In the genomic region with DNA sequence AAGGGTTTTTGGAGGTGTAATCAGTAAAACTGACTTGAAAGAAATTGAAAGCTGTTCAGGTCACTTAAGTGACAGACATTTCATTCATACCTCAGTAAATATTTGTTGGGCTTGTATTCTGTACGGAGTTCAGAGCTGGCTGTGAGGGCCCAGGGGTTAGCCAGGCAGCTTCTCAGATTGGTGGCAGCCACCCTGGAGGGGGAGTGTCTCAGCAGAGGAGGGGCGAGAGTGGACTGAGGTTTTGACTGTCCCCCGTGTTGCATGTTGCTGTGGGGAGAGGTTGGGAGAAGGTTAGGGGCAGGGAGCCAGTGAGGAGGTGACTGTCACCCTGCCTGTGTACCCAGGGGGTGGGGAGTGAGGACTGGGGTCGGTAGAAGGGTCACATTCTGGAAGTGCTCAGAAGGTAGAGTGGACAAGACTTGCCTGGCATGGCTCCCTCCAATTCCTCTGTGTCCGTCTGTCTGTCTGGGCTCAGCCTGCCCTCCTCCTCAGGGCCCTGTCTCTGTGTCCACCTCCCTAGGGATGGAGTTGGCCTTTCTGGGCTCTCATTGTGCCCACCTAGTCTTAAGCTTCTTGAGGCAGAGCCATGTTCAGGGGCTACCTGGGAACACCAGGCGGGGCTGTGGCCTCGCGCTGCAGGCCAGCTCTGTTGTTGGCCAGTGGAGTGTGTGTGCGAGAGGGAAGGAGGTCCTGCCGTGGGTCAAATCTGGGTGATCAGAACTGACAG, we compare ENCODE assay signal across 1 cellular context.
TF ChIP-seq lines count a peak whose summit lies in the region.

No MANE protein-coding gene starts in this region.

TF ChIP-seq in HepG2, 621 proteins besides CTCF, POLR2A, EP300 and RAD21 (continues in another document):
- TF ChIP-seq LCORL (IDR thresholded peaks at IDR 0.05) (no peak), LCORL (CRISPR knock-in tag; IDR thresholded peaks at IDR 0.05) (0 out of 2 replicates have a peak, but pooled peaks have one; percentile 17), ZNF552 (CRISPR knock-in tag; IDR thresholded peaks at IDR 0.05; ENCODE audit: borderline replicate concordance) (no peak), ZFP1 (CRISPR knock-in tag; IDR thresholded peaks at IDR 0.05) (no peak), PCBP1 (IDR thresholded peaks at IDR 0.05; ENCODE audit: borderline replicate concordance, low read depth, low read length) (no peak), EEA1 (CRISPR knock-in tag; IDR thresholded peaks at IDR 0.05; ENCODE audit: borderline replicate concordance) (no peak), SATB2 (CRISPR knock-in tag; IDR thresholded peaks at IDR 0.05) (no peak), NFE2L2 (IDR thresholded peaks at IDR 0.05; ENCODE audit: low read length) (no peak), RBFOX2 (IDR thresholded peaks at IDR 0.05; ENCODE audit: low read depth, low read length) (no peak), ZBTB38 (CRISPR knock-in tag; IDR thresholded peaks at IDR 0.05) (no peak), SOX5 (CRISPR knock-in tag; IDR thresholded peaks at IDR 0.05; ENCODE audit: borderline replicate concordance) (0 out of 2 replicates have a peak, but pooled peaks have one; percentile 12), SP2 (CRISPR knock-in tag; IDR thresholded peaks at IDR 0.05) (no peak), RXRB (CRISPR knock-in tag; IDR thresholded peaks at IDR 0.05; ENCODE audit: borderline replicate concordance) (0 out of 2 replicates have a peak, but pooled peaks have one; percentile 29), TMF1 (CRISPR knock-in tag; IDR thresholded peaks at IDR 0.05; ENCODE audit: low read depth) (no peak), STAG1 (CRISPR knock-in tag; IDR thresholded peaks at IDR 0.05) (peak; percentile 39), YY1 (IDR thresholded peaks at IDR 0.05; ENCODE audit: insufficient read depth, insufficient replicate concordance, low read depth, low read length) (no peak), RCOR2 (CRISPR knock-in tag; IDR thresholded peaks at IDR 0.05) (no peak), PITX1 (CRISPR knock-in tag; IDR thresholded peaks at IDR 0.05) (no peak), DNMT3B (CRISPR knock-in tag; conservative IDR thresholded peaks at IDR 0.05) (no peak), ZNF788 (CRISPR knock-in tag; IDR thresholded peaks at IDR 0.05; ENCODE audit: borderline replicate concordance) (no peak), GTF3A (CRISPR knock-in tag; conservative IDR thresholded peaks at IDR 0.05) (0 out of 2 replicates have a peak, but pooled peaks have one; percentile 33)
- TF ChIP-seq, protein P1, sequence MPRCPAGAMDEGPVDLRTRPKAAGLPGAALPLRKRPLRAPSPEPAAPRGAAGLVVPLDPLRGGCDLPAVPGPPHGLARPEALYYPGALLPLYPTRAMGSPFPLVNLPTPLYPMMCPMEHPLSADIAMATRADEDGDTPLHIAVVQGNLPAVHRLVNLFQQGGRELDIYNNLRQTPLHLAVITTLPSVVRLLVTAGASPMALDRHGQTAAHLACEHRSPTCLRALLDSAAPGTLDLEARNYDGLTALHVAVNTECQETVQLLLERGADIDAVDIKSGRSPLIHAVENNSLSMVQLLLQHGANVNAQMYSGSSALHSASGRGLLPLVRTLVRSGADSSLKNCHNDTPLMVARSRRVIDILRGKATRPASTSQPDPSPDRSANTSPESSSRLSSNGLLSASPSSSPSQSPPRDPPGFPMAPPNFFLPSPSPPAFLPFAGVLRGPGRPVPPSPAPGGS (CRISPR knock-in tag; IDR thresholded peaks at IDR 0.05) = no peak
- TF ChIP-seq, protein P2, sequence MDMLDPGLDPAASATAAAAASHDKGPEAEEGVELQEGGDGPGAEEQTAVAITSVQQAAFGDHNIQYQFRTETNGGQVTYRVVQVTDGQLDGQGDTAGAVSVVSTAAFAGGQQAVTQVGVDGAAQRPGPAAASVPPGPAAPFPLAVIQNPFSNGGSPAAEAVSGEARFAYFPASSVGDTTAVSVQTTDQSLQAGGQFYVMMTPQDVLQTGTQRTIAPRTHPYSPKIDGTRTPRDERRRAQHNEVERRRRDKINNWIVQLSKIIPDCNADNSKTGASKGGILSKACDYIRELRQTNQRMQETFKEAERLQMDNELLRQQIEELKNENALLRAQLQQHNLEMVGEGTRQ (IDR thresholded peaks at IDR 0.05; ENCODE audit: low read depth, low read length) = no peak
- TF ChIP-seq, protein P2 (CRISPR knock-in tag; IDR thresholded peaks at IDR 0.05; ENCODE audit: borderline replicate concordance) = no peak
- TF ChIP-seq, protein P3, sequence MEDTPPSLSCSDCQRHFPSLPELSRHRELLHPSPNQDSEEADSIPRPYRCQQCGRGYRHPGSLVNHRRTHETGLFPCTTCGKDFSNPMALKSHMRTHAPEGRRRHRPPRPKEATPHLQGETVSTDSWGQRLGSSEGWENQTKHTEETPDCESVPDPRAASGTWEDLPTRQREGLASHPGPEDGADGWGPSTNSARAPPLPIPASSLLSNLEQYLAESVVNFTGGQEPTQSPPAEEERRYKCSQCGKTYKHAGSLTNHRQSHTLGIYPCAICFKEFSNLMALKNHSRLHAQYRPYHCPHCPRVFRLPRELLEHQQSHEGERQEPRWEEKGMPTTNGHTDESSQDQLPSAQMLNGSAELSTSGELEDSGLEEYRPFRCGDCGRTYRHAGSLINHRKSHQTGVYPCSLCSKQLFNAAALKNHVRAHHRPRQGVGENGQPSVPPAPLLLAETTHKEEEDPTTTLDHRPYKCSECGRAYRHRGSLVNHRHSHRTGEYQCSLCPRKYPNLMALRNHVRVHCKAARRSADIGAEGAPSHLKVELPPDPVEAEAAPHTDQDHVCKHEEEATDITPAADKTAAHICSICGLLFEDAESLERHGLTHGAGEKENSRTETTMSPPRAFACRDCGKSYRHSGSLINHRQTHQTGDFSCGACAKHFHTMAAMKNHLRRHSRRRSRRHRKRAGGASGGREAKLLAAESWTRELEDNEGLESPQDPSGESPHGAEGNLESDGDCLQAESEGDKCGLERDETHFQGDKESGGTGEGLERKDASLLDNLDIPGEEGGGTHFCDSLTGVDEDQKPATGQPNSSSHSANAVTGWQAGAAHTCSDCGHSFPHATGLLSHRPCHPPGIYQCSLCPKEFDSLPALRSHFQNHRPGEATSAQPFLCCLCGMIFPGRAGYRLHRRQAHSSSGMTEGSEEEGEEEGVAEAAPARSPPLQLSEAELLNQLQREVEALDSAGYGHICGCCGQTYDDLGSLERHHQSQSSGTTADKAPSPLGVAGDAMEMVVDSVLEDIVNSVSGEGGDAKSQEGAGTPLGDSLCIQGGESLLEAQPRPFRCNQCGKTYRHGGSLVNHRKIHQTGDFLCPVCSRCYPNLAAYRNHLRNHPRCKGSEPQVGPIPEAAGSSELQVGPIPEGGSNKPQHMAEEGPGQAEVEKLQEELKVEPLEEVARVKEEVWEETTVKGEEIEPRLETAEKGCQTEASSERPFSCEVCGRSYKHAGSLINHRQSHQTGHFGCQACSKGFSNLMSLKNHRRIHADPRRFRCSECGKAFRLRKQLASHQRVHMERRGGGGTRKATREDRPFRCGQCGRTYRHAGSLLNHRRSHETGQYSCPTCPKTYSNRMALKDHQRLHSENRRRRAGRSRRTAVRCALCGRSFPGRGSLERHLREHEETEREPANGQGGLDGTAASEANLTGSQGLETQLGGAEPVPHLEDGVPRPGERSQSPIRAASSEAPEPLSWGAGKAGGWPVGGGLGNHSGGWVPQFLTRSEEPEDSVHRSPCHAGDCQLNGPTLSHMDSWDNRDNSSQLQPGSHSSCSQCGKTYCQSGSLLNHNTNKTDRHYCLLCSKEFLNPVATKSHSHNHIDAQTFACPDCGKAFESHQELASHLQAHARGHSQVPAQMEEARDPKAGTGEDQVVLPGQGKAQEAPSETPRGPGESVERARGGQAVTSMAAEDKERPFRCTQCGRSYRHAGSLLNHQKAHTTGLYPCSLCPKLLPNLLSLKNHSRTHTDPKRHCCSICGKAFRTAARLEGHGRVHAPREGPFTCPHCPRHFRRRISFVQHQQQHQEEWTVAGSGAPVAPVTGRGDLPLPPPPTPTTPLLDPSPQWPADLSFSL (CRISPR knock-in tag; IDR thresholded peaks at IDR 0.05) = no peak
- TF ChIP-seq, protein P4, sequence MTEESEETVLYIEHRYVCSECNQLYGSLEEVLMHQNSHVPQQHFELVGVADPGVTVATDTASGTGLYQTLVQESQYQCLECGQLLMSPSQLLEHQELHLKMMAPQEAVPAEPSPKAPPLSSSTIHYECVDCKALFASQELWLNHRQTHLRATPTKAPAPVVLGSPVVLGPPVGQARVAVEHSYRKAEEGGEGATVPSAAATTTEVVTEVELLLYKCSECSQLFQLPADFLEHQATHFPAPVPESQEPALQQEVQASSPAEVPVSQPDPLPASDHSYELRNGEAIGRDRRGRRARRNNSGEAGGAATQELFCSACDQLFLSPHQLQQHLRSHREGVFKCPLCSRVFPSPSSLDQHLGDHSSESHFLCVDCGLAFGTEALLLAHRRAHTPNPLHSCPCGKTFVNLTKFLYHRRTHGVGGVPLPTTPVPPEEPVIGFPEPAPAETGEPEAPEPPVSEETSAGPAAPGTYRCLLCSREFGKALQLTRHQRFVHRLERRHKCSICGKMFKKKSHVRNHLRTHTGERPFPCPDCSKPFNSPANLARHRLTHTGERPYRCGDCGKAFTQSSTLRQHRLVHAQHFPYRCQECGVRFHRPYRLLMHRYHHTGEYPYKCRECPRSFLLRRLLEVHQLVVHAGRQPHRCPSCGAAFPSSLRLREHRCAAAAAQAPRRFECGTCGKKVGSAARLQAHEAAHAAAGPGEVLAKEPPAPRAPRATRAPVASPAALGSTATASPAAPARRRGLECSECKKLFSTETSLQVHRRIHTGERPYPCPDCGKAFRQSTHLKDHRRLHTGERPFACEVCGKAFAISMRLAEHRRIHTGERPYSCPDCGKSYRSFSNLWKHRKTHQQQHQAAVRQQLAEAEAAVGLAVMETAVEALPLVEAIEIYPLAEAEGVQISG (CRISPR knock-in tag; IDR thresholded peaks at IDR 0.05) = no peak
- TF ChIP-seq, protein P5, sequence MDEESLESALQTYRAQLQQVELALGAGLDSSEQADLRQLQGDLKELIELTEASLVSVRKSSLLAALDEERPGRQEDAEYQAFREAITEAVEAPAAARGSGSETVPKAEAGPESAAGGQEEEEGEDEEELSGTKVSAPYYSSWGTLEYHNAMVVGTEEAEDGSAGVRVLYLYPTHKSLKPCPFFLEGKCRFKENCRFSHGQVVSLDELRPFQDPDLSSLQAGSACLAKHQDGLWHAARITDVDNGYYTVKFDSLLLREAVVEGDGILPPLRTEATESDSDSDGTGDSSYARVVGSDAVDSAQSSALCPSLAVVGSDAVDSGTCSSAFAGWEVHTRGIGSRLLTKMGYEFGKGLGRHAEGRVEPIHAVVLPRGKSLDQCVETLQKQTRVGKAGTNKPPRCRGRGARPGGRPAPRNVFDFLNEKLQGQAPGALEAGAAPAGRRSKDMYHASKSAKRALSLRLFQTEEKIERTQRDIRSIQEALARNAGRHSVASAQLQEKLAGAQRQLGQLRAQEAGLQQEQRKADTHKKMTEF (CRISPR knock-in tag; IDR thresholded peaks at IDR 0.05) = no peak
- TF ChIP-seq, protein P6, sequence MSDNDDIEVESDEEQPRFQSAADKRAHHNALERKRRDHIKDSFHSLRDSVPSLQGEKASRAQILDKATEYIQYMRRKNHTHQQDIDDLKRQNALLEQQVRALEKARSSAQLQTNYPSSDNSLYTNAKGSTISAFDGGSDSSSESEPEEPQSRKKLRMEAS (IDR thresholded peaks at IDR 0.05) = no peak
- TF ChIP-seq, protein P7, sequence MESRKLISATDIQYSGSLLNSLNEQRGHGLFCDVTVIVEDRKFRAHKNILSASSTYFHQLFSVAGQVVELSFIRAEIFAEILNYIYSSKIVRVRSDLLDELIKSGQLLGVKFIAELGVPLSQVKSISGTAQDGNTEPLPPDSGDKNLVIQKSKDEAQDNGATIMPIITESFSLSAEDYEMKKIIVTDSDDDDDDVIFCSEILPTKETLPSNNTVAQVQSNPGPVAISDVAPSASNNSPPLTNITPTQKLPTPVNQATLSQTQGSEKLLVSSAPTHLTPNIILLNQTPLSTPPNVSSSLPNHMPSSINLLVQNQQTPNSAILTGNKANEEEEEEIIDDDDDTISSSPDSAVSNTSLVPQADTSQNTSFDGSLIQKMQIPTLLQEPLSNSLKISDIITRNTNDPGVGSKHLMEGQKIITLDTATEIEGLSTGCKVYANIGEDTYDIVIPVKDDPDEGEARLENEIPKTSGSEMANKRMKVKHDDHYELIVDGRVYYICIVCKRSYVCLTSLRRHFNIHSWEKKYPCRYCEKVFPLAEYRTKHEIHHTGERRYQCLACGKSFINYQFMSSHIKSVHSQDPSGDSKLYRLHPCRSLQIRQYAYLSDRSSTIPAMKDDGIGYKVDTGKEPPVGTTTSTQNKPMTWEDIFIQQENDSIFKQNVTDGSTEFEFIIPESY (CRISPR knock-in tag; IDR thresholded peaks at IDR 0.05) = no peak
- TF ChIP-seq, protein P8, sequence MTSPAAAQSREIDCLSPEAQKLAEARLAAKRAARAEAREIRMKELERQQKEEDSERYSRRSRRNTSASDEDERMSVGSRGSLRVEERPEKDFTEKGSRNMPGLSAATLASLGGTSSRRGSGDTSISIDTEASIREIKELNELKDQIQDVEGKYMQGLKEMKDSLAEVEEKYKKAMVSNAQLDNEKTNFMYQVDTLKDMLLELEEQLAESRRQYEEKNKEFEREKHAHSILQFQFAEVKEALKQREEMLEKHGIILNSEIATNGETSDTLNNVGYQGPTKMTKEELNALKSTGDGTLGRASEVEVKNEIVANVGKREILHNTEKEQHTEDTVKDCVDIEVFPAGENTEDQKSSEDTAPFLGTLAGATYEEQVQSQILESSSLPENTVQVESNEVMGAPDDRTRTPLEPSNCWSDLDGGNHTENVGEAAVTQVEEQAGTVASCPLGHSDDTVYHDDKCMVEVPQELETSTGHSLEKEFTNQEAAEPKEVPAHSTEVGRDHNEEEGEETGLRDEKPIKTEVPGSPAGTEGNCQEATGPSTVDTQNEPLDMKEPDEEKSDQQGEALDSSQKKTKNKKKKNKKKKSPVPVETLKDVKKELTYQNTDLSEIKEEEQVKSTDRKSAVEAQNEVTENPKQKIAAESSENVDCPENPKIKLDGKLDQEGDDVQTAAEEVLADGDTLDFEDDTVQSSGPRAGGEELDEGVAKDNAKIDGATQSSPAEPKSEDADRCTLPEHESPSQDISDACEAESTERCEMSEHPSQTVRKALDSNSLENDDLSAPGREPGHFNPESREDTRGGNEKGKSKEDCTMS (CRISPR knock-in tag; conservative IDR thresholded peaks at IDR 0.05) = no peak
- TF ChIP-seq, protein P9, sequence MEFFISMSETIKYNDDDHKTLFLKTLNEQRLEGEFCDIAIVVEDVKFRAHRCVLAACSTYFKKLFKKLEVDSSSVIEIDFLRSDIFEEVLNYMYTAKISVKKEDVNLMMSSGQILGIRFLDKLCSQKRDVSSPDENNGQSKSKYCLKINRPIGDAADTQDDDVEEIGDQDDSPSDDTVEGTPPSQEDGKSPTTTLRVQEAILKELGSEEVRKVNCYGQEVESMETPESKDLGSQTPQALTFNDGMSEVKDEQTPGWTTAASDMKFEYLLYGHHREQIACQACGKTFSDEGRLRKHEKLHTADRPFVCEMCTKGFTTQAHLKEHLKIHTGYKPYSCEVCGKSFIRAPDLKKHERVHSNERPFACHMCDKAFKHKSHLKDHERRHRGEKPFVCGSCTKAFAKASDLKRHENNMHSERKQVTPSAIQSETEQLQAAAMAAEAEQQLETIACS (CRISPR knock-in tag; IDR thresholded peaks at IDR 0.05) = no peak
